1 cellular context compared by ENCODE assay signal in the genomic region with DNA sequence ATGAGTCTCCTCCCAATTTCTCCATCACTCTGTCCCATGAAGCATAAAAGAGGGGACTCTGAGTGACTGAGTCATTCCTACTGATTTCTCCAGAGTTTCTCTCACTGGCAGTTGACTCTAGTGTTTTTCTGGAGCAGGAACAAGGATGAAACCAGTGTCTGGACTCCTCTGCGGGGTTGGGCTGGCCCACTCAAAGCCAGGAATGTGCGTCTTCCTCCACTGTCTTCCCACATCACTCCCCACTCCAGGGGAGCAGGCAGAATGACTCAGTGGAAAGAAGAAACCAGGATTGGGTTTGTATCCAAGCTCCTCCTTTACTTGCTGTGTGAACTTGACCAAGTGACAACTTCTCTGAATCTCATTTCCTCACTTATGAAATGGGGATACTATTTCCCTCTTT.
TF ChIP-seq lines count a peak whose summit lies in the region.

No MANE protein-coding gene starts in this region.

TF ChIP-seq in HepG2, 621 proteins besides CTCF, POLR2A, EP300 and RAD21 (continued from another document):
- no peak for TF ChIP-seq YY1 (IDR thresholded peaks at IDR 0.05; ENCODE audit: insufficient read depth, insufficient replicate concordance, low read depth, low read length)
- TF ChIP-seq ZKSCAN8 (CRISPR knock-in tag; IDR thresholded peaks at IDR 0.05; ENCODE audit: borderline replicate concordance) = no peak
- no peak for TF ChIP-seq SP5 (CRISPR knock-in tag; IDR thresholded peaks at IDR 0.05; ENCODE audit: borderline replicate concordance, low read depth)
- TF ChIP-seq ONECUT2 (CRISPR knock-in tag; IDR thresholded peaks at IDR 0.05) = no peak
- no peak for TF ChIP-seq CEBPB (IDR thresholded peaks at IDR 0.05; ENCODE audit: borderline replicate concordance, low read depth, low read length)
- TF ChIP-seq, protein P1, sequence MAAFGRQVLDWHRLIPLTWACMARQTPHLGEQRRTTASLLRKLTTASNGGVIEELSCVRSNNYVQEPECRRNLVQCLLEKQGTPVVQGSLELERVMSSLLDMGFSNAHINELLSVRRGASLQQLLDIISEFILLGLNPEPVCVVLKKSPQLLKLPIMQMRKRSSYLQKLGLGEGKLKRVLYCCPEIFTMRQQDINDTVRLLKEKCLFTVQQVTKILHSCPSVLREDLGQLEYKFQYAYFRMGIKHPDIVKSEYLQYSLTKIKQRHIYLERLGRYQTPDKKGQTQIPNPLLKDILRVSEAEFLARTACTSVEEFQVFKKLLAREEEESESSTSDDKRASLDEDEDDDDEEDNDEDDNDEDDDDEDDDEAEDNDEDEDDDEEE (CRISPR knock-in tag; IDR thresholded peaks at IDR 0.05) = no peak
- TF ChIP-seq, protein P2, sequence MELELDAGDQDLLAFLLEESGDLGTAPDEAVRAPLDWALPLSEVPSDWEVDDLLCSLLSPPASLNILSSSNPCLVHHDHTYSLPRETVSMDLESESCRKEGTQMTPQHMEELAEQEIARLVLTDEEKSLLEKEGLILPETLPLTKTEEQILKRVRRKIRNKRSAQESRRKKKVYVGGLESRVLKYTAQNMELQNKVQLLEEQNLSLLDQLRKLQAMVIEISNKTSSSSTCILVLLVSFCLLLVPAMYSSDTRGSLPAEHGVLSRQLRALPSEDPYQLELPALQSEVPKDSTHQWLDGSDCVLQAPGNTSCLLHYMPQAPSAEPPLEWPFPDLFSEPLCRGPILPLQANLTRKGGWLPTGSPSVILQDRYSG (CRISPR knock-in tag; IDR thresholded peaks at IDR 0.05) = no peak
- no peak for TF ChIP-seq RBM39 (IDR thresholded peaks at IDR 0.05; ENCODE audit: low read depth, low read length, poor library complexity, severe bottlenecking)
- TF ChIP-seq MYC (CRISPR knock-in tag; IDR thresholded peaks at IDR 0.05; ENCODE audit: borderline replicate concordance) = no peak
- TF ChIP-seq, protein P3, sequence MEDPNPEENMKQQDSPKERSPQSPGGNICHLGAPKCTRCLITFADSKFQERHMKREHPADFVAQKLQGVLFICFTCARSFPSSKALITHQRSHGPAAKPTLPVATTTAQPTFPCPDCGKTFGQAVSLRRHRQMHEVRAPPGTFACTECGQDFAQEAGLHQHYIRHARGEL (CRISPR knock-in tag; IDR thresholded peaks at IDR 0.05) = no peak
- TF ChIP-seq ZNF331 (CRISPR knock-in tag; IDR thresholded peaks at IDR 0.05) = no peak
- TF ChIP-seq ZSCAN20 (CRISPR knock-in tag; IDR thresholded peaks at IDR 0.05; ENCODE audit: borderline replicate concordance) = no peak
